In the genomic region with DNA sequence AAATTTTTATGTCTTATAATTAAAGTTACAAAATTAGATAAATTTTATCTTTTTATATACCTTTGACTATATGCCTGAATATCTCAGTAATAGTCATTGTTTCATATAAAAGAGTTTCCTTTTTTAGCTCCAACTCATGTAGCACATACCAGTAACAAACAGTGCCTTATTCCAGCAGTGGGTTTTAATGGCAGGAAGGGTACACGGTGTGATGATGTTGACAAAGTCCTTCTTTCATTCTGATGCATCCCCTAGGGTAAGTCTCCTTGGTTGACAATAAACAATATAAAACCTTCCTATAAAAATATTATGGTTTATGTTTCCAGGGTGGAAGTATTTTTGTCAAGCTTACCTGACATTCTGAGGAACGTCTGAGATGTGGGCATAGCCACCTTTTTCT, we compare ENCODE assay signal across 9 cellular contexts.
"Had no signal": no experiment of that assay in that cellular context is flagged by ENCODE, and none has a peak within 500 bp of the region (broad histone marks: within the 10 kb centered on the region; RNA-seq: fewer than 3 reads in every experiment).

No MANE protein-coding gene starts in this region.

- H3K4me3 Mint-ChIP-seq: GM23338, H9, HFFc6 had no signal

- DNase-seq: GM23248, GOT3, H7, H9, HCEC 1CT, HFFc6 had no signal

- H3K27ac ChIP-seq: GM23248 had no signal

- H3K36me3 ChIP-seq: HAP-1 had no signal

- H3K27ac Mint-ChIP-seq: GM23338, H9, HFFc6 had no signal

- H3K9me3 ChIP-seq: HAP-1 had no signal

- H3K9ac ChIP-seq: GM23248 had no signal

- H2AFZ ChIP-seq: GM23248, GM23338 had no signal

- H3K4me2 ChIP-seq: GM23338 had no signal

- H3K9me3 Mint-ChIP-seq: GM23338, H9, HFFc6 had no signal

- ATAC-seq: GM23338, HCT116 had no signal

- H3K4me3 ChIP-seq: GM23248, GM23338, HAP-1 had no signal
